1 cellular context compared by ENCODE assay signal in the genomic region with DNA sequence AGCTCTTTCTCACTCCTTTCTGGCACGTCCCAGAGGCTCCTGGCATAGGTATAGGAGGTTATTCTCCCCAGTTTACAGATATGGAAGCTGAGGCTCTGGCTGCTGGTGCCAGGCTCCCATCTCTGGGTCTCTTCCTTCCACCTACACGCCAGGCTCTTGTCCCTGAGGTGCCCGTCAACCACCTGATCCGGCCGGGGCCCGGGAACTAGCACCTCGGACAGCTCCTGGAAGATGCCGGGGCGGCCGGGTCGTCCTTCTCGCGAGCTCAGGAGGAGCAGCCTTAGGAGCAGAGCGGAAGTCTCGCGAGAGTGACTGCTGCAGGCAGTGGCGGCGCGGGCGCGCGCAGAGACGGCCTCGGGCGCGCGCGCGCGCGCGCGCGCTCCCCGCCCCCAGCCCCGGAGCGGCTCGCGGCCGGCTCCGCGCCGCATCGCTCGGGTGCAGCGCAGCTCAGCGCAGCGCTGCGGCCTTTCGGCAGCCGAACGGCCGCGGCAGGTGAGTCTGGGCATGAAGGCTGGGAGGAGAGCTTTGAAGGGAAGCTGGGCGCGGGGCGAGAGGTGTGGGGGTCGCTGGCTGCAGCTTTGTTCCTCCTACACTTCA.
TF ChIP-seq lines count a peak whose summit lies in the region.

A gene with protein sequence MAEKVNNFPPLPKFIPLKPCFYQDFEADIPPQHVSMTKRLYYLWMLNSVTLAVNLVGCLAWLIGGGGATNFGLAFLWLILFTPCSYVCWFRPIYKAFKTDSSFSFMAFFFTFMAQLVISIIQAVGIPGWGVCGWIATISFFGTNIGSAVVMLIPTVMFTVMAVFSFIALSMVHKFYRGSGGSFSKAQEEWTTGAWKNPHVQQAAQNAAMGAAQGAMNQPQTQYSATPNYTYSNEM (plus strand): TSS at position 382 of the 597 bp plus-strand sequence. CDS start 16,277 bp downstream, outside the sequence.

TF ChIP-seq in HepG2, 621 proteins besides CTCF, POLR2A, EP300 and RAD21 (continued from another document and continues in another):
- peak; percentile 66; the same call in 1 of the 2 replicates for TF ChIP-seq ZNF335 (CRISPR knock-in tag; IDR thresholded peaks at IDR 0.05)
- TF ChIP-seq, protein P1, sequence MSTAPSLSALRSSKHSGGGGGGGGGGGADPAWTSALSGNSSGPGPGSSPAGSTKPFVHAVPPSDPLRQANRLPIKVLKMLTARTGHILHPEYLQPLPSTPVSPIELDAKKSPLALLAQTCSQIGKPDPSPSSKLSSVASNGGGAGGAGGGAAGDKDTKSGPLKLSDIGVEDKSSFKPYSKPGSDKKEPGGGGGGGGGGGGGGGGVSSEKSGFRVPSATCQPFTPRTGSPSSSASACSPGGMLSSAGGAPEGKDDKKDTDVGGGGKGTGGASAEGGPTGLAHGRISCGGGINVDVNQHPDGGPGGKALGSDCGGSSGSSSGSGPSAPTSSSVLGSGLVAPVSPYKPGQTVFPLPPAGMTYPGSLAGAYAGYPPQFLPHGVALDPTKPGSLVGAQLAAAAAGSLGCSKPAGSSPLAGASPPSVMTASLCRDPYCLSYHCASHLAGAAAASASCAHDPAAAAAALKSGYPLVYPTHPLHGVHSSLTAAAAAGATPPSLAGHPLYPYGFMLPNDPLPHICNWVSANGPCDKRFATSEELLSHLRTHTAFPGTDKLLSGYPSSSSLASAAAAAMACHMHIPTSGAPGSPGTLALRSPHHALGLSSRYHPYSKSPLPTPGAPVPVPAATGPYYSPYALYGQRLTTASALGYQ (CRISPR knock-in tag; IDR thresholded peaks at IDR 0.05), result peak; percentile 57; the same call in 1 of the 2 replicates
- TF ChIP-seq, protein P2, sequence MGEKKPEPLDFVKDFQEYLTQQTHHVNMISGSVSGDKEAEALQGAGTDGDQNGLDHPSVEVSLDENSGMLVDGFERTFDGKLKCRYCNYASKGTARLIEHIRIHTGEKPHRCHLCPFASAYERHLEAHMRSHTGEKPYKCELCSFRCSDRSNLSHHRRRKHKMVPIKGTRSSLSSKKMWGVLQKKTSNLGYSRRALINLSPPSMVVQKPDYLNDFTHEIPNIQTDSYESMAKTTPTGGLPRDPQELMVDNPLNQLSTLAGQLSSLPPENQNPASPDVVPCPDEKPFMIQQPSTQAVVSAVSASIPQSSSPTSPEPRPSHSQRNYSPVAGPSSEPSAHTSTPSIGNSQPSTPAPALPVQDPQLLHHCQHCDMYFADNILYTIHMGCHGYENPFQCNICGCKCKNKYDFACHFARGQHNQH (CRISPR knock-in tag; IDR thresholded peaks at IDR 0.05), result peak; percentile 77
- TF ChIP-seq STAT5B (CRISPR knock-in tag; IDR thresholded peaks at IDR 0.05), result peak; percentile 83; the same call in 1 of the 2 replicates
- TF ChIP-seq PRPF4 (IDR thresholded peaks at IDR 0.05; ENCODE audit: low read depth, low read length, poor library complexity, severe bottlenecking), result no peak
- no peak for TF ChIP-seq KDM5A (IDR thresholded peaks at IDR 0.05; ENCODE audit: borderline replicate concordance, low read length)
- TF ChIP-seq YEATS2 (CRISPR knock-in tag; IDR thresholded peaks at IDR 0.05; ENCODE audit: borderline replicate concordance), result peak; percentile 93
- TF ChIP-seq IRF2 (CRISPR knock-in tag; IDR thresholded peaks at IDR 0.05), result peak; percentile 80; the same call in 1 of the 2 replicates
- TF ChIP-seq, protein P3, sequence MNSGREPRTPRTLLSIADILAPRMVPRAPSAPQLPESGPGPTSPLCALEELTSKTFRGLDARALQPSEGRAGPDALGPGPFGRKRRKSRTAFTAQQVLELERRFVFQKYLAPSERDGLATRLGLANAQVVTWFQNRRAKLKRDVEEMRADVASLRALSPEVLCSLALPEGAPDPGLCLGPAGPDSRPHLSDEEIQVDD (CRISPR knock-in tag; IDR thresholded peaks at IDR 0.05; ENCODE audit: borderline replicate concordance), result 0 out of 2 replicates have a peak, but pooled peaks have one; percentile 57
- TF ChIP-seq ZFP37 (CRISPR knock-in tag; IDR thresholded peaks at IDR 0.05; ENCODE audit: borderline replicate concordance), result peak; percentile 88
- TF ChIP-seq RCOR2 (CRISPR knock-in tag; IDR thresholded peaks at IDR 0.05), result no peak
- TF ChIP-seq, protein P4, sequence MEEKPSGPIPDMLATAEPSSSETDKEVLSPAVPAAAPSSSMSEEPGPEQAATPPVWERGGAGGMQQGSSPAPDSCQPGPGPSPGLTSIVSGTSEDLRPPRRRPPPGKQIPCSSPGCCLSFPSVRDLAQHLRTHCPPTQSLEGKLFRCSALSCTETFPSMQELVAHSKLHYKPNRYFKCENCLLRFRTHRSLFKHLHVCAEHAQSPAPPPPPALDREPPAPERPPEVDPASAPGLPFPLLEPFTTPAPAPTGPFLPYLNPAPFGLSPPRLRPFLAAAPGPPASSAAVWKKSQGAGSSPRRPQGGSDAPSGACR (CRISPR knock-in tag; IDR thresholded peaks at IDR 0.05), result no peak
- no peak for TF ChIP-seq FOSL1 (CRISPR knock-in tag; IDR thresholded peaks at IDR 0.05; ENCODE audit: borderline replicate concordance)
- TF ChIP-seq ZFX (CRISPR knock-in tag; IDR thresholded peaks at IDR 0.05; ENCODE audit: low read depth), result peak; percentile 72; the same call in 1 of the 2 replicates
- peak; percentile 84 for TF ChIP-seq ZNF274 (CRISPR knock-in tag; IDR thresholded peaks at IDR 0.05)
- TF ChIP-seq ZNF431 (CRISPR knock-in tag; IDR thresholded peaks at IDR 0.05; ENCODE audit: borderline replicate concordance, low read depth), result no peak
- peak; percentile 62 for TF ChIP-seq GABPB1 (CRISPR knock-in tag; IDR thresholded peaks at IDR 0.05)
- no peak for TF ChIP-seq ZEB1 (IDR thresholded peaks at IDR 0.05; ENCODE audit: insufficient replicate concordance, low read depth)
- TF ChIP-seq THAP11 (CRISPR knock-in tag; IDR thresholded peaks at IDR 0.05), result peak; percentile 80
- no peak for TF ChIP-seq FIP1L1 (IDR thresholded peaks at IDR 0.05; ENCODE audit: borderline replicate concordance, insufficient read depth, low read depth, low read length)
- TF ChIP-seq ZNF552 (CRISPR knock-in tag; IDR thresholded peaks at IDR 0.05; ENCODE audit: borderline replicate concordance), result no peak; the same call in 1 of the 2 replicates
- no peak for TF ChIP-seq TOPORS (CRISPR knock-in tag; IDR thresholded peaks at IDR 0.05)
- TF ChIP-seq ZNF792 (CRISPR knock-in tag; IDR thresholded peaks at IDR 0.05), result peak; percentile 85; the same call in 1 of the 2 replicates
- TF ChIP-seq, protein P5, sequence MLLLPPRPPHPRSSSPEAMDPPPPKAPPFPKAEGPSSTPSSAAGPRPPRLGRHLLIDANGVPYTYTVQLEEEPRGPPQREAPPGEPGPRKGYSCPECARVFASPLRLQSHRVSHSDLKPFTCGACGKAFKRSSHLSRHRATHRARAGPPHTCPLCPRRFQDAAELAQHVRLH (CRISPR knock-in tag; IDR thresholded peaks at IDR 0.05; ENCODE audit: borderline replicate concordance, low read depth), result peak; percentile 98
- no peak; the same call in 1 of the 2 replicates for TF ChIP-seq EED (CRISPR knock-in tag; IDR thresholded peaks at IDR 0.05)
- TF ChIP-seq CENPX (CRISPR knock-in tag; IDR thresholded peaks at IDR 0.05), result no peak
- TF ChIP-seq ZNF569 (CRISPR knock-in tag; IDR thresholded peaks at IDR 0.05; ENCODE audit: borderline replicate concordance), result no peak
- no peak for TF ChIP-seq ZNF75D (CRISPR knock-in tag; IDR thresholded peaks at IDR 0.05; ENCODE audit: borderline replicate concordance)
- no peak for TF ChIP-seq ZNF672 (CRISPR knock-in tag; IDR thresholded peaks at IDR 0.05)
- TF ChIP-seq ZNF839 (CRISPR knock-in tag; IDR thresholded peaks at IDR 0.05; ENCODE audit: borderline replicate concordance), result no peak
- peak; percentile 93 for TF ChIP-seq ZSCAN21 (CRISPR knock-in tag; IDR thresholded peaks at IDR 0.05; ENCODE audit: borderline replicate concordance)
- TF ChIP-seq GATAD2A (CRISPR knock-in tag; IDR thresholded peaks at IDR 0.05), result peak; percentile 57; the same call in 1 of the 2 replicates
- TF ChIP-seq, protein P6, sequence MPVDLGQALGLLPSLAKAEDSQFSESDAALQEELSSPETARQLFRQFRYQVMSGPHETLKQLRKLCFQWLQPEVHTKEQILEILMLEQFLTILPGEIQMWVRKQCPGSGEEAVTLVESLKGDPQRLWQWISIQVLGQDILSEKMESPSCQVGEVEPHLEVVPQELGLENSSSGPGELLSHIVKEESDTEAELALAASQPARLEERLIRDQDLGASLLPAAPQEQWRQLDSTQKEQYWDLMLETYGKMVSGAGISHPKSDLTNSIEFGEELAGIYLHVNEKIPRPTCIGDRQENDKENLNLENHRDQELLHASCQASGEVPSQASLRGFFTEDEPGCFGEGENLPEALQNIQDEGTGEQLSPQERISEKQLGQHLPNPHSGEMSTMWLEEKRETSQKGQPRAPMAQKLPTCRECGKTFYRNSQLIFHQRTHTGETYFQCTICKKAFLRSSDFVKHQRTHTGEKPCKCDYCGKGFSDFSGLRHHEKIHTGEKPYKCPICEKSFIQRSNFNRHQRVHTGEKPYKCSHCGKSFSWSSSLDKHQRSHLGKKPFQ (CRISPR knock-in tag; IDR thresholded peaks at IDR 0.05; ENCODE audit: insufficient replicate concordance), result no peak
- 0 out of 2 replicates have a peak, but pooled peaks have one; percentile 17 for TF ChIP-seq ELF4 (CRISPR knock-in tag; IDR thresholded peaks at IDR 0.05; ENCODE audit: borderline replicate concordance)
- TF ChIP-seq, protein P7, sequence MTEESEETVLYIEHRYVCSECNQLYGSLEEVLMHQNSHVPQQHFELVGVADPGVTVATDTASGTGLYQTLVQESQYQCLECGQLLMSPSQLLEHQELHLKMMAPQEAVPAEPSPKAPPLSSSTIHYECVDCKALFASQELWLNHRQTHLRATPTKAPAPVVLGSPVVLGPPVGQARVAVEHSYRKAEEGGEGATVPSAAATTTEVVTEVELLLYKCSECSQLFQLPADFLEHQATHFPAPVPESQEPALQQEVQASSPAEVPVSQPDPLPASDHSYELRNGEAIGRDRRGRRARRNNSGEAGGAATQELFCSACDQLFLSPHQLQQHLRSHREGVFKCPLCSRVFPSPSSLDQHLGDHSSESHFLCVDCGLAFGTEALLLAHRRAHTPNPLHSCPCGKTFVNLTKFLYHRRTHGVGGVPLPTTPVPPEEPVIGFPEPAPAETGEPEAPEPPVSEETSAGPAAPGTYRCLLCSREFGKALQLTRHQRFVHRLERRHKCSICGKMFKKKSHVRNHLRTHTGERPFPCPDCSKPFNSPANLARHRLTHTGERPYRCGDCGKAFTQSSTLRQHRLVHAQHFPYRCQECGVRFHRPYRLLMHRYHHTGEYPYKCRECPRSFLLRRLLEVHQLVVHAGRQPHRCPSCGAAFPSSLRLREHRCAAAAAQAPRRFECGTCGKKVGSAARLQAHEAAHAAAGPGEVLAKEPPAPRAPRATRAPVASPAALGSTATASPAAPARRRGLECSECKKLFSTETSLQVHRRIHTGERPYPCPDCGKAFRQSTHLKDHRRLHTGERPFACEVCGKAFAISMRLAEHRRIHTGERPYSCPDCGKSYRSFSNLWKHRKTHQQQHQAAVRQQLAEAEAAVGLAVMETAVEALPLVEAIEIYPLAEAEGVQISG (CRISPR knock-in tag; IDR thresholded peaks at IDR 0.05), result peak; percentile 75
- no peak for TF ChIP-seq RFX5 (IDR thresholded peaks at IDR 0.05; ENCODE audit: low read depth, low read length)
- TF ChIP-seq ZZZ3 (CRISPR knock-in tag; IDR thresholded peaks at IDR 0.05; ENCODE audit: borderline replicate concordance), result no peak
- TF ChIP-seq, protein P8, sequence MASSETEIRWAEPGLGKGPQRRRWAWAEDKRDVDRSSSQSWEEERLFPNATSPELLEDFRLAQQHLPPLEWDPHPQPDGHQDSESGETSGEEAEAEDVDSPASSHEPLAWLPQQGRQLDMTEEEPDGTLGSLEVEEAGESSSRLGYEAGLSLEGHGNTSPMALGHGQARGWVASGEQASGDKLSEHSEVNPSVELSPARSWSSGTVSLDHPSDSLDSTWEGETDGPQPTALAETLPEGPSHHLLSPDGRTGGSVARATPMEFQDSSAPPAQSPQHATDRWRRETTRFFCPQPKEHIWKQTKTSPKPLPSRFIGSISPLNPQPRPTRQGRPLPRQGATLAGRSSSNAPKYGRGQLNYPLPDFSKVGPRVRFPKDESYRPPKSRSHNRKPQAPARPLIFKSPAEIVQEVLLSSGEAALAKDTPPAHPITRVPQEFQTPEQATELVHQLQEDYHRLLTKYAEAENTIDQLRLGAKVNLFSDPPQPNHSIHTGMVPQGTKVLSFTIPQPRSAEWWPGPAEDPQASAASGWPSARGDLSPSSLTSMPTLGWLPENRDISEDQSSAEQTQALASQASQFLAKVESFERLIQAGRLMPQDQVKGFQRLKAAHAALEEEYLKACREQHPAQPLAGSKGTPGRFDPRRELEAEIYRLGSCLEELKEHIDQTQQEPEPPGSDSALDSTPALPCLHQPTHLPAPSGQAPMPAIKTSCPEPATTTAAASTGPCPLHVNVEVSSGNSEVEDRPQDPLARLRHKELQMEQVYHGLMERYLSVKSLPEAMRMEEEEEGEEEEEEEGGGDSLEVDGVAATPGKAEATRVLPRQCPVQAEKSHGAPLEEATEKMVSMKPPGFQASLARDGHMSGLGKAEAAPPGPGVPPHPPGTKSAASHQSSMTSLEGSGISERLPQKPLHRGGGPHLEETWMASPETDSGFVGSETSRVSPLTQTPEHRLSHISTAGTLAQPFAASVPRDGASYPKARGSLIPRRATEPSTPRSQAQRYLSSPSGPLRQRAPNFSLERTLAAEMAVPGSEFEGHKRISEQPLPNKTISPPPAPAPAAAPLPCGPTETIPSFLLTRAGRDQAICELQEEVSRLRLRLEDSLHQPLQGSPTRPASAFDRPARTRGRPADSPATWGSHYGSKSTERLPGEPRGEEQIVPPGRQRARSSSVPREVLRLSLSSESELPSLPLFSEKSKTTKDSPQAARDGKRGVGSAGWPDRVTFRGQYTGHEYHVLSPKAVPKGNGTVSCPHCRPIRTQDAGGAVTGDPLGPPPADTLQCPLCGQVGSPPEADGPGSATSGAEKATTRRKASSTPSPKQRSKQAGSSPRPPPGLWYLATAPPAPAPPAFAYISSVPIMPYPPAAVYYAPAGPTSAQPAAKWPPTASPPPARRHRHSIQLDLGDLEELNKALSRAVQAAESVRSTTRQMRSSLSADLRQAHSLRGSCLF (CRISPR knock-in tag; IDR thresholded peaks at IDR 0.05; ENCODE audit: borderline replicate concordance), result no peak; the same call in 1 of the 2 replicates
- TF ChIP-seq ZBTB42 (CRISPR knock-in tag; IDR thresholded peaks at IDR 0.05), result 0 out of 2 replicates have a peak, but pooled peaks have one; percentile 64
